In genomic region chr12:11136075-11136474, GRCh38 we compare ENCODE assay signal across 21 cellular contexts. TPM values are rescaled to one million over a fixed set of nuclear protein-coding genes. Genes with fewer than 3 reads are reported as not detected.
"Had no signal": no experiment of that assay in that cellular context is flagged by ENCODE, and none has a peak within 500 bp of the region (broad histone marks: within the 10 kb centered on the region; RNA-seq: fewer than 3 reads in every experiment).

No MANE protein-coding gene starts in this region.

- H3K27ac ChIP-seq: skin epidermis, testis had no signal

- H3K9me3 Mint-ChIP-seq: central memory CD8-positive, alpha-beta T cell; memory B cell; natural killer cell had no signal

- H3K27me3 Mint-ChIP-seq: brain; central memory CD8-positive, alpha-beta T cell; memory B cell; stimulated activated naive CD8-positive, alpha-beta T cell treated with anti-CD3 and anti-CD28 coated beads, Interleukin-15, Interleukin-2, amounts not matched to agents 100 ng/mL and 50 ng/mL, for 24 hours had no signal

- H3K9me3 ChIP-seq: testis had no signal

- H3K36me3 Mint-ChIP-seq: natural killer cell had no signal

- H3K27ac Mint-ChIP-seq: activated CD8-positive, alpha-beta T cell treated with anti-CD3 and anti-CD28 coated beads, Interleukin-2, amount 10 ng/mL, durations not matched to agents 7 days and 5 days; memory B cell; natural killer cell; stimulated activated naive CD8-positive, alpha-beta T cell treated with anti-CD3 and anti-CD28 coated beads, Interleukin-15, Interleukin-2, amounts not matched to agents 100 ng/mL and 50 ng/mL, for 24 hours had no signal

- DNase-seq: activated CD4-positive, alpha-beta T cell treated with anti-CD3 and anti-CD28 coated beads for 1 hour; activated CD8-positive, alpha-beta T cell treated with anti-CD3 and anti-CD28 coated beads, Interleukin-2, amount 10 ng/mL, durations not matched to agents 7 days and 5 days; activated naive CD4-positive, alpha-beta T cell treated with anti-CD3 and anti-CD28 coated beads, Interleukin-2, amount 50 U/mL, for 16 hours; amniotic stem cell; cortex of kidney; effector CD8-positive, alpha-beta T cell; foreskin melanocyte; head of caudate nucleus; natural killer cell; posterior cingulate gyrus; testis had no signal

- FAIRE-seq: islet of Langerhans had no signal

- H3K4me3 ChIP-seq: skin epidermis, testis had no signal

- ATAC-seq: activated CD8-positive, alpha-beta T cell treated with anti-CD3 and anti-CD28 coated beads, Interleukin-2, amount 10 ng/mL, durations not matched to agents 7 days and 5 days; left lobe of liver; natural killer cell had no signal

- H3K4me3 Mint-ChIP-seq: activated CD8-positive, alpha-beta T cell treated with anti-CD3 and anti-CD28 coated beads, Interleukin-2, amount 10 ng/mL, durations not matched to agents 7 days and 5 days; brain; central memory CD8-positive, alpha-beta T cell; memory B cell; natural killer cell; stimulated activated naive CD8-positive, alpha-beta T cell treated with anti-CD3 and anti-CD28 coated beads, Interleukin-15, Interleukin-2, amounts not matched to agents 100 ng/mL and 50 ng/mL, for 24 hours had no signal

- H3K4me1 ChIP-seq: testis had no signal

RNA-seq across cellular contexts. Expression of gene TAS2R43, which starts 44.0 kb away (rescaled TPM):
- total RNA-seq: left lobe of liver had no signal

RNA-seq across cellular contexts. Expression of gene TAS2R42, which starts 50.7 kb away (rescaled TPM):
- total RNA-seq: activated CD8-positive, alpha-beta T cell treated with anti-CD3 and anti-CD28 coated beads, Interleukin-2, amount 10 ng/mL, durations not matched to agents 7 days and 5 days; left lobe of liver; mucosa of gallbladder; natural killer cell; T-helper 2 cell treated with Interferon-gamma antibody and Interleukin-4, amounts not matched to agents 100 ng/mL and 5 ng/mL, for 36 hours; ureter had no signal
